In genomic region chr7:26925768-26926167, GRCh38 we compare ENCODE assay signal across 1 cellular context.
TF ChIP-seq lines count a peak whose summit lies in the region.

No MANE protein-coding gene starts in this region.

TF ChIP-seq in IMR-90, 13 proteins besides CTCF, POLR2A, EP300 and RAD21 (continued from another document):
- TF ChIP-seq USF2 (IDR thresholded peaks at IDR 0.05; ENCODE audit: low read depth, low read length) (no peak), CEBPB (IDR thresholded peaks at IDR 0.05; ENCODE audit: low read depth, low read length) (peak; percentile 56)
